ENCODE assay signal across 8 cellular contexts in genomic region chrX:7925867-7926472, GRCh38. TPM values are rescaled to one million over a fixed set of nuclear protein-coding genes. Genes with fewer than 3 reads are reported as not detected.
A peak's percentile ranks its signal among the peaks of the same experiment; 100 is the strongest.
DNase-seq lines count a peak whose midpoint lies in the region; ATAC-seq, FAIRE-seq and TF ChIP-seq lines count a peak whose summit lies in the region.

No MANE protein-coding gene starts in this region.

- no peak overlapping the region for H3K27ac Mint-ChIP-seq in nephron progenitor cell

- no peak overlapping the region for H3K4me3 ChIP-seq in A549
- H3K4me3 ChIP-seq in epithelial cell of proximal tubule (ENCODE audit: low read depth, low read length) = no peak overlapping the region

- no peak for TF ChIP-seq EP300 in A549 (IDR thresholded peaks at IDR 0.05)

- CTCF ChIA-PET in A549 (lab: Yijun Ruan, JAX) = no interaction called here

- peak overlapping the region; percentile 67; the same call in 2 of the 3 replicates for H3K4me2 ChIP-seq in A549

- TF ChIP-seq POLR2A in A549 (IDR thresholded peaks at IDR 0.05; ENCODE audit: low read length) = no peak
- no peak for TF ChIP-seq POLR2A in GM18505 (IDR thresholded peaks at IDR 0.05; ENCODE audit: borderline replicate concordance, extremely low read depth, insufficient read depth, insufficient read length)

- ATAC-seq in A549 = peak; percentile 27 to 54; a peak in 4 of 6 replicates
- peak; percentile 26 for ATAC-seq in GM18505 (IDR thresholded peaks at IDR 0.05; ENCODE audit: unreplicated experiment)
- peak; percentile 36 for ATAC-seq in HG03457 (IDR thresholded peaks at IDR 0.05; ENCODE audit: unreplicated experiment)

- peak; percentile 58 for TF ChIP-seq CTCF in A549 (IDR thresholded peaks at IDR 0.05)
- TF ChIP-seq CTCF in epithelial cell of proximal tubule (conservative IDR thresholded peaks at IDR 0.05; ENCODE audit: low read depth, low read length) = peak; percentile 75
- peak; percentile 83 for TF ChIP-seq CTCF in nephron progenitor cell (IDR thresholded peaks at IDR 0.05)

- peaks cover 8% of the 10 kb centered on the region for H3K36me3 Mint-ChIP-seq in nephron progenitor cell (ENCODE audit: low read depth)

- POLR2A ChIA-PET in A549 (lab: Yijun Ruan, JAX) = no interaction called here

- peak; percentile 53 to 67; a peak in 4 of 5 replicates for TF ChIP-seq RAD21 in A549 (conservative IDR thresholded peaks at IDR 0.05 in 1 of 2, IDR thresholded peaks at IDR 0.05 in 1 of 2)

- 46% methylated on average over 9 of the region's 9 CpGs for WGBS in A549 (ENCODE audit: missing lambda C conversion rate)

- no peak overlapping the region for H3K27ac ChIP-seq in A549

- H3K9me3 Mint-ChIP-seq in nephron progenitor cell = no peaks in the 10 kb centered on the region

- no peaks in the 10 kb centered on the region for H3K4me1 ChIP-seq in A549

- peaks cover 5% of the 10 kb centered on the region; the same call in 1 of the 3 replicates for H3K9me3 ChIP-seq in A549

- peaks cover 3% of the 10 kb centered on the region for H3K27me3 Mint-ChIP-seq in nephron progenitor cell (ENCODE audit: low read depth, poor library complexity)

- FAIRE-seq in A549 (lab: Jason Lieb, UNC) = peak; percentile 99

- DNase-seq in A549 (ENCODE audit: low read depth in 1 of 2, low spot score in 1 of 2) = peak; percentile 35 to 69
- peak; percentile 23 for DNase-seq in NCI-H82 treated with DMSO at 0.1 percent for 48 hours (lab: John Stamatoyannopoulos, UW; ENCODE audit: unreplicated experiment)
- DNase-seq in activated CD8-positive, alpha-beta memory T cell treated with anti-CD3 and anti-CD28 coated beads, Interleukin-2, amount 50 U/mL, for 48 hours = peak; percentile 53
- peak; percentile 9 for DNase-seq in epithelial cell of proximal tubule (ENCODE audit: low read depth)
- DNase-seq in nephron progenitor cell = peak; percentile 69
- peak; percentile 60 for DNase-seq in stromal cell of bone marrow (ENCODE audit: low read depth)

- peak overlapping the region; percentile 90 for H3K4me3 Mint-ChIP-seq in nephron progenitor cell

- H3K4me1 Mint-ChIP-seq in nephron progenitor cell = peaks cover 21% of the 10 kb centered on the region

TF ChIP-seq in A549, 52 proteins besides CTCF, POLR2A, EP300 and RAD21:
- peak; percentile 53 for TF ChIP-seq MAFK (IDR thresholded peaks at IDR 0.05; ENCODE audit: partially characterized antibody)
- no peak for TF ChIP-seq FOXS1 (CRISPR knock-in tag; IDR thresholded peaks at IDR 0.05)
- no peak for TF ChIP-seq CEBPB (IDR thresholded peaks at IDR 0.05)
- TF ChIP-seq SMC3 (IDR thresholded peaks at IDR 0.05) = peak; percentile 25; the same call in 2 of the 3 replicates

RNA-seq across cellular contexts. Expression of gene PNPLA4, which starts 1.2 kb away (rescaled TPM):
- 20.7 and 24.7 TPM in 2 replicates for polyA plus RNA-seq in A549 (2011; rRNA removed)
- polyA plus RNA-seq in A549 (2012; cell fraction: cytosol; rRNA removed) = 10.6 and 12.8 TPM in 2 replicates
- polyA plus RNA-seq in A549 (2012; cell fraction: nucleus; rRNA removed) = 4.7 and 7.9 TPM in 2 replicates
- polyA plus RNA-seq in A549 (2017; fragmentation: RNase III; extraction: RNeasy Plus Mini Kit Qiagen cat#74134 plus additional on column Dnase treatment) = 9.7 to 10.7 TPM (median 9.8 TPM) in 3 replicates
- polyA minus RNA-seq in A549 (2011; rRNA and poly(A)+ RNA removed) = 13.4 and 16.4 TPM in 2 replicates
- total RNA-seq in epithelial cell of proximal tubule = 9.2 and 26.0 TPM in 2 replicates

Comparison
In these comparisons a context has a peak if more than half of its experiments do, and no peak if none do; other contexts are left out.
1. DNase-seq: peak in every context shown above with its lines; median percentile 69 in nephron progenitor cell; 60 in stromal cell of bone marrow; 53 in activated CD8-positive, alpha-beta memory T cell treated with anti-CD3 and anti-CD28 coated beads, Interleukin-2, amount 50 U/mL, for 48 hours; 52 in A549; 23 in NCI-H82 treated with DMSO at 0.1 percent for 48 hours; 9 in epithelial cell of proximal tubule.